ENCODE assay signal across 9 cellular contexts in genomic region chr6:52317841-52318581, GRCh38. TPM values are rescaled to one million over a fixed set of nuclear protein-coding genes. Genes with fewer than 3 reads are reported as not detected.
DNase-seq lines count a peak whose midpoint lies in the region; ATAC-seq and TF ChIP-seq lines count a peak whose summit lies in the region.
"Had no signal": no experiment of that assay in that cellular context is flagged by ENCODE, and none has a peak within 500 bp of the region (broad histone marks: within the 10 kb centered on the region; RNA-seq: fewer than 3 reads in every experiment).

No MANE protein-coding gene starts in this region.

- ATAC-seq in GM18858 (IDR thresholded peaks at IDR 0.05; ENCODE audit: unreplicated experiment) (peak; percentile 100), HG02642 (IDR thresholded peaks at IDR 0.05; ENCODE audit: poor library complexity, unreplicated experiment) (peak; percentile 97), omental fat pad (ENCODE audit: low FRiP score) (no peak)

- no peaks in the 10 kb centered on the region for H3K36me3 Mint-ChIP-seq in progenitor cell of endocrine pancreas (ENCODE audit: insufficient read depth)

- DNase-seq in NCI-H69 (lab: John Stamatoyannopoulos, UW) (peak; percentile 41), hepatic stellate cell (ENCODE audit: low spot score) (peak; percentile 34), NCI-H2107 (lab: John Stamatoyannopoulos, UW) (no peak), progenitor cell of endocrine pancreas (ENCODE audit: low spot score, unreplicated experiment) (no peak), caudate nucleus (lab: John Stamatoyannopoulos, UW) (no peak), omental fat pad (ENCODE audit: low spot score) (no peak)
- DNase-seq: left cardiac atrium had no signal

- no peaks in the 10 kb centered on the region for H3K27me3 Mint-ChIP-seq in progenitor cell of endocrine pancreas

- no peak overlapping the region for H3K27ac ChIP-seq in caudate nucleus (ENCODE audit: low read depth, low read length)

- H3K27ac Mint-ChIP-seq in progenitor cell of endocrine pancreas, result no peak overlapping the region

- TF ChIP-seq CTCF in progenitor cell of endocrine pancreas (IDR thresholded peaks at IDR 0.05; ENCODE audit: unreplicated experiment) (no peak), omental fat pad (IDR thresholded peaks at IDR 0.05) (no peak)

- H3K4me1 Mint-ChIP-seq in progenitor cell of endocrine pancreas (ENCODE audit: low read depth), result peaks cover under 1% of the 10 kb centered on the region

- H3K9me3 Mint-ChIP-seq in progenitor cell of endocrine pancreas (ENCODE audit: low read depth), result no peaks in the 10 kb centered on the region

- H3K4me3 Mint-ChIP-seq in progenitor cell of endocrine pancreas (ENCODE audit: low read depth), result no peak overlapping the region

RNA-seq across cellular contexts. Expression of gene MCM3, which starts 33.5 kb away (rescaled TPM):
- total RNA-seq in progenitor cell of endocrine pancreas (118 and 121 TPM in 2 replicates), omental fat pad (10 to 100 TPM; 24.8 to 43.0 (median 32.3) TPM)

RNA-seq across cellular contexts. Expression of gene PAQR8, which starts 43.9 kb away (rescaled TPM):
- total RNA-seq in progenitor cell of endocrine pancreas, result 13.9 and 15.2 TPM in 2 replicates
- 1 to 10 TPM; 1.5 to 7.9 (median 3.6) TPM for total RNA-seq in omental fat pad

Comparison
In these comparisons a context has a peak if more than half of its experiments do, and no peak if none do; other contexts are left out.
1. DNase-seq: peak in NCI-H69 (single experiment) and hepatic stellate cell (single experiment); none in NCI-H2107 (single experiment), progenitor cell of endocrine pancreas (single experiment), caudate nucleus (0 of 61) and omental fat pad (single experiment).